ENCODE assay signal across 8 cellular contexts in the genomic region with DNA sequence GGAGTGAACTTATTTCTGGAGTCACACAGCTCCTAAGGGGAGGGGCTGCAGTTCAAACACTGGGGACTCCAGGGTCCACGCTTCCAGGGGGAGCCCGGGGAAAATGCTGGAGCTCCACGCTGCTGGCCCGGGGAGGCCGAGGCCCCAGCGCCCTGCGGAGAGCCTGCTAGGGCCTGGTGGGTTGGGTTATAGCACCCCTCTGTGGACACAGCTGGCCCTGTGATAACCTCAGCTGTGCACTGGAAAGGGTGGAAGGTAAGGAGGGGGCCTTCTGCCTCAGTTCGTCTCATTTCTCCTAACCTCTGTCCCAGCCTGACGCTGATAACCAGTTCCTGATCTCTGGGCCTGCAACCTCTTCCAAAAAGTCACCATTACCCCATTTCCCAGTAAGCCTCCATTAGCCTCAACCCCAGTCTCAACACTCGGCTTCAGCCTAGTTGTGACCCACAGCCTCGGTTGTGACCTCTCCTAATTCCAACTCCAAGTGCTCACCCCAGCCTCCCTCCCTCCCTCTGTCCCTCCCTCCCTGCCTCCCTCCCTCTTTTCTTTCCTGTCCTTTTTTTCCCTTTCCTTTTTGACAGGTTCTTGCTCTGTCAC. TPM values are rescaled to one million over a fixed set of nuclear protein-coding genes. Genes with fewer than 3 reads are reported as not detected.
DNase-seq lines count a peak whose midpoint lies in the region; ATAC-seq, FAIRE-seq and TF ChIP-seq lines count a peak whose summit lies in the region.

No MANE protein-coding gene starts in this region.

- H3K9ac ChIP-seq in GM12878 (ENCODE audit: control insufficient read depth, insufficient read depth, low read length): no peak overlapping the region
- peak overlapping the region; percentile 45 to 64 (median 61) for H3K9ac ChIP-seq in skeletal muscle tissue (ENCODE audit: low read depth in 1 of 3, low read length in 3 of 3)

- H3K36me3 ChIP-seq in RWPE2 (ENCODE audit: low read depth) (peaks cover 7% of the 10 kb centered on the region; the same call in 1 of the 2 replicates), GM12878 (ENCODE audit: control insufficient read depth in 2 of 2, insufficient read depth in 2 of 2, low read length in 1 of 2) (no peaks in the 10 kb centered on the region), skeletal muscle tissue (ENCODE audit: control insufficient read depth in 3 of 3, insufficient read depth in 3 of 3, low read length in 3 of 3) (peaks cover 0 to 7% (median 0%) of the 10 kb centered on the region in 3 donors)

- WGBS in GM12878 (ENCODE audit: insufficient coverage, insufficient replicate concordance, low lambda C conversion rate, missing lambda C conversion rate): 38% methylated on average over 11 of the region's 11 CpGs

- no peak for FAIRE-seq in GM12878 (lab: Jason Lieb, UNC)

- no peak for TF ChIP-seq POLR2A in GM12878 (IDR thresholded peaks at IDR 0.05; ENCODE audit: low read depth, low read length)

- no peak overlapping the region for H3K4me2 ChIP-seq in GM12878 (ENCODE audit: control insufficient read depth, insufficient read depth)

- H3K9me3 ChIP-seq in RWPE2 (ENCODE audit: severe bottlenecking) (no peaks in the 10 kb centered on the region), GM12878 (replicated peaks; ENCODE audit: control insufficient read depth, insufficient read depth, low read length) (no peaks in the 10 kb centered on the region), iPS-18c (ENCODE audit: control insufficient read depth, insufficient read depth, low read length) (no peaks in the 10 kb centered on the region), skeletal muscle tissue (ENCODE audit: control insufficient read depth in 3 of 3, low read length in 3 of 3) (no peaks in the 10 kb centered on the region)

- CTCF ChIA-PET in GM12878 (lab: Yijun Ruan, JAX): interaction anchor here (0.6 to 3.1 kb wide), 29 partner anchors 10 to 1088 kb away, joined by 3 to 14 read pairs (median 3); no protein-coding TSS in a partner anchor

- no peaks in the 10 kb centered on the region for H3K27me3 ChIP-seq in RWPE2 (ENCODE audit: insufficient read depth, poor library complexity, severe bottlenecking)
- H3K27me3 ChIP-seq in GM12878 (replicated peaks in 1 of 2; ENCODE audit: control insufficient read depth in 2 of 2, insufficient read depth in 2 of 2, low read length in 1 of 2): no peaks in the 10 kb centered on the region; a peak in 1 of 4 replicates
- peaks cover 0 to 2% (median 0%) of the 10 kb centered on the region in 3 donors for H3K27me3 ChIP-seq in skeletal muscle tissue (ENCODE audit: control insufficient read depth in 3 of 3, insufficient read depth in 3 of 3, low read length in 3 of 3)

- intact Hi-C loops in GM12878 (cut with micrococcal nuclease; ENCODE audit: unreplicated experiment): loop anchor here (1.0 to 10.0 kb wide), 5 partner anchors 164 to 399 kb away; a partner anchor contains a TSS

- no peak overlapping the region; the same call in 1 of the 2 replicates for H2AFZ ChIP-seq in GM12878 (ENCODE audit: control insufficient read depth, low read depth, low read length)

- no peaks in the 10 kb centered on the region for H4K20me1 ChIP-seq in GM12878 (ENCODE audit: control insufficient read depth, insufficient read depth)

- TF ChIP-seq CTCF in AG09309 (IDR thresholded peaks at IDR 0.05; ENCODE audit: control insufficient read depth, insufficient read depth, low read depth, low read length, missing control alignments) (peak; percentile 87), GM13977 (IDR thresholded peaks at IDR 0.05; ENCODE audit: extremely low read depth, insufficient read depth, missing control alignments) (peak; percentile 85), RWPE2 (IDR thresholded peaks at IDR 0.05; ENCODE audit: poor library complexity, severe bottlenecking) (peak; percentile 65), GM12878 (IDR thresholded peaks at IDR 0.05 in 2 of 3, conservative IDR thresholded peaks at IDR 0.05 in 1 of 3; ENCODE audit: control insufficient read depth in 2 of 3, extremely low read depth in 1 of 3, insufficient read depth in 1 of 3, low read depth in 3 of 3, low read length in 3 of 3) (peak; percentile 59 to 86 (median 74))

- DNase-seq in AG09309 (ENCODE audit: low read depth) (no peak), GM13977 (ENCODE audit: low spot score) (peak; percentile 85), RWPE2 (ENCODE audit: low spot score) (no peak), GM12878 (ENCODE audit: low read depth, low spot score) (no peak)

- SMC1A ChIA-PET in GM12878 (lab: Charles Lee; ENCODE audit: uncharacterized antibody, unreplicated experiment): interaction anchor here (1.0 to 1.2 kb wide), 4 partner anchors 15 to 260 kb away, joined by 3 read pairs; no protein-coding TSS in a partner anchor

- peaks cover 36% of the 10 kb centered on the region for H3K4me1 ChIP-seq in RWPE2 (ENCODE audit: insufficient read depth, poor library complexity, severe bottlenecking)
- no peaks in the 10 kb centered on the region for H3K4me1 ChIP-seq in GM12878 (ENCODE audit: control insufficient read depth, insufficient read depth, low read length)
- peaks cover 32 to 43% (median 43%) of the 10 kb centered on the region in 3 donors for H3K4me1 ChIP-seq in skeletal muscle tissue (ENCODE audit: control insufficient read depth in 3 of 3, insufficient read depth in 3 of 3, low read length in 3 of 3)

- RAD21 ChIA-PET in GM12878 (lab: Charles Lee; ENCODE audit: unreplicated experiment): interaction anchor here (0.6 to 2.1 kb wide), 12 partner anchors 9 to 482 kb away, joined by 3 to 11 read pairs (median 4); a partner anchor contains a TSS

- no peak for TF ChIP-seq EP300 in GM12878 (IDR thresholded peaks at IDR 0.05; ENCODE audit: borderline replicate concordance in 1 of 2, control insufficient read depth in 1 of 2, low read depth in 2 of 2, low read length in 2 of 2)

- H3K4me3 ChIP-seq in AG09309 (ENCODE audit: control insufficient read depth, low read depth, low read length) (no peak overlapping the region), RWPE2 (ENCODE audit: severe bottlenecking) (no peak overlapping the region), GM12878 (no peak overlapping the region), iPS-18c (ENCODE audit: insufficient read depth, low read depth, low read length) (peak overlapping the region; percentile 2; the same call in 1 of the 2 replicates), skeletal muscle tissue (ENCODE audit: low read length in 3 of 3) (peak overlapping the region in 2 of 3 donors; percentile 6 to 23)

- BruUV-seq in GM12878 (replicated peaks; lab: Mats Ljungman, UMichigan): no TSS peak

- no peaks in the 10 kb centered on the region for H3K79me2 ChIP-seq in GM12878 (ENCODE audit: control insufficient read depth, insufficient read depth, low read length)

- H3K27ac ChIP-seq in RWPE2 (ENCODE audit: poor library complexity, severe bottlenecking): peak overlapping the region; percentile 80
- no peak overlapping the region for H3K27ac ChIP-seq in GM12878 (ENCODE audit: control insufficient read depth, insufficient read depth)
- H3K27ac ChIP-seq in skeletal muscle tissue (ENCODE audit: low read depth, low read length): peak overlapping the region; percentile 72

- in situ Hi-C loops in GM13977 (cut with MboI; ENCODE audit: low pct_unique_long_range_greater_than_20kb, low sequenced_read_pairs, unreplicated experiment) (no loop called here), GM12878 (cut with MboI) (no loop called here)

- no peak for ATAC-seq in RWPE2 (ENCODE audit: low read depth)
- peak; percentile 81 for ATAC-seq in GM12878
- ATAC-seq in HG03439 (IDR thresholded peaks at IDR 0.05; ENCODE audit: unreplicated experiment): no peak
- no peak for ATAC-seq in HG02759 (IDR thresholded peaks at IDR 0.05; ENCODE audit: unreplicated experiment)

- TF ChIP-seq RAD21 in GM12878 (IDR thresholded peaks at IDR 0.05; ENCODE audit: insufficient read depth, low read depth, low read length): peak; percentile 83

- POLR2A ChIA-PET in GM12878 (lab: Charles Lee): no interaction called here

RNA-seq across cellular contexts. Expression of a gene that starts 7.1 kb away (rescaled TPM):
- total RNA-seq in GM12878 (2013; cell fraction: nucleolus; rRNA removed): 0.29 and 0.94 TPM in 2 replicates
- total RNA-seq in GM12878 (2014; rRNA removed) (1.0 and 1.8 TPM in 2 replicates), GM12878 (2014; rRNA removed; fragmentation: Illumina TruSeq; extraction: Trizol) (0.69 and 0.81 TPM in 2 replicates), GM12878 (2021) (1.9 and 2.4 TPM in 2 replicates), skeletal muscle tissue (23.5 TPM)
- polyA plus RNA-seq in GM12878 (2011; ENCODE audit: low read depth): 0.59 TPM
- polyA plus RNA-seq in GM12878 (2011; rRNA removed) (0.35 and 0.83 TPM in 2 replicates), GM12878 (2014; fragmentation: Illumina TruSeq; extraction: Trizol) (0.14 and 0.40 TPM in 2 replicates), GM12878 (2014; fragmentation: Nextera tagmentation; extraction: Ambion mirVana) (under 1 TPM in 1 of 2 experiments, not detected in 1; 0.13 TPM), GM12878 (2014; rRNA removed) (0.82 and 1.2 TPM in 2 replicates), GM12878 (2016; fragmentation: Nextera tagmentation; extraction: Ambion mirVana) (under 1 TPM; 0.36 to 0.45 TPM)
- 0.75 and 2.0 TPM in 2 replicates for polyA plus RNA-seq in GM12878 (2011; cell fraction: cytosol; rRNA removed)
- 0.47 and 1.1 TPM in 2 replicates for polyA plus RNA-seq in GM12878 (2011; cell fraction: nucleus; rRNA removed)
- 1.2 and 1.4 TPM in 2 replicates for polyA plus RNA-seq in GM12878 (2012)
- 0.41 and 0.73 TPM in 2 replicates for polyA minus RNA-seq in GM12878 (2011; rRNA and poly(A)+ RNA removed)
- 1.5 and 3.0 TPM in 2 replicates for polyA minus RNA-seq in GM12878 (2011; cell fraction: cytosol; rRNA and poly(A)+ RNA removed)
- 0.36 and 0.77 TPM in 2 replicates for polyA minus RNA-seq in GM12878 (2011; cell fraction: nucleus; rRNA and poly(A)+ RNA removed)

RNA-seq across cellular contexts. Expression of a gene that starts 13.4 kb away (rescaled TPM):
- 0.38 TPM in 1 of 2 replicates, not detected in the other for total RNA-seq in GM12878 (2013; cell fraction: nucleolus; rRNA removed)
- total RNA-seq in GM12878 (2014; rRNA removed) (1.0 and 1.2 TPM in 2 replicates), GM12878 (2014; rRNA removed; fragmentation: Illumina TruSeq; extraction: Trizol) (0.28 and 0.31 TPM in 2 replicates), GM12878 (2021) (4.3 and 5.3 TPM in 2 replicates), skeletal muscle tissue (not detected)
- polyA plus RNA-seq in GM12878 (2011; ENCODE audit: low read depth): not detected
- polyA plus RNA-seq in GM12878 (2011; rRNA removed) (0.03 TPM in 1 of 2 replicates, not detected in the other), GM12878 (2014; fragmentation: Illumina TruSeq; extraction: Trizol) (0.22 TPM in 1 of 2 replicates, not detected in the other), GM12878 (2014; fragmentation: Nextera tagmentation; extraction: Ambion mirVana) (not detected), GM12878 (2014; rRNA removed) (2.7 and 3.8 TPM in 2 replicates), GM12878 (2016; fragmentation: Nextera tagmentation; extraction: Ambion mirVana) (1 to 10 TPM; 2.2 to 2.5 TPM)
- 0.12 and 0.15 TPM in 2 replicates for polyA plus RNA-seq in GM12878 (2011; cell fraction: cytosol; rRNA removed)
- polyA plus RNA-seq in GM12878 (2011; cell fraction: nucleus; rRNA removed): 0.41 and 0.49 TPM in 2 replicates
- polyA plus RNA-seq in GM12878 (2012): 0.37 and 0.69 TPM in 2 replicates
- polyA minus RNA-seq in GM12878 (2011; rRNA and poly(A)+ RNA removed): 0.10 TPM in 1 of 2 replicates, not detected in the other
- 0.42 TPM in 1 of 2 replicates, not detected in the other for polyA minus RNA-seq in GM12878 (2011; cell fraction: cytosol; rRNA and poly(A)+ RNA removed)
- 0.29 TPM in 1 of 2 replicates, not detected in the other for polyA minus RNA-seq in GM12878 (2011; cell fraction: nucleus; rRNA and poly(A)+ RNA removed)

Comparison
In these comparisons a context has a peak if more than half of its experiments do, and no peak if none do; other contexts are left out.
1. H3K4me3 ChIP-seq: peak in iPS-18c (single experiment) and skeletal muscle tissue (2 of 3); none in AG09309 (single experiment), RWPE2 (single experiment) and GM12878 (single experiment).
2. Peak in every context shown above with its lines, with median percentiles within 50 percentile points of each other: CTCF ChIP-seq.